ENCODE assay signal across 10 cellular contexts in the genomic region with DNA sequence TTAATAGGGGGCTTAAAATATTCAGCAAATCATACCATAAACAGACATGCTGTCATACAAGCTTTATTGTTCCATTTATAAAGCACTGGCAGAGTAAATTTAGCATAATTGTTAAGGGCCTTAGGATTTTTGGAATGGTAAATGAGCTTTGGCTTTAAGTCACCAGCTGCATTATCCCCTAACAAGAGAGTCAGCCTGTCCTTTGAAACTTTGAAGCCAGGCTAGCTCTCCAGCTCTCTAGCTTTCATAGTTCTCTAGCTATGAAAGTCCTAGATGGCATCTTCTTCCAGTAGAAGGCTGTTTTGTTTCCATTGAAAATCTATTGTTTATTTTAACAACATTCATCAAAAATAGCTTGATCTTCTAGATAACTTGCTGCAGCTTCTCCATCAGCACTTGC.
A peak's percentile ranks its signal among the peaks of the same experiment; 100 is the strongest.
DNase-seq lines count a peak whose midpoint lies in the region; ATAC-seq, FAIRE-seq and TF ChIP-seq lines count a peak whose summit lies in the region.
"Had no signal": no experiment of that assay in that cellular context is flagged by ENCODE, and none has a peak within 500 bp of the region (broad histone marks: within the 10 kb centered on the region; RNA-seq: fewer than 3 reads in every experiment).

No MANE protein-coding gene starts in this region.

- H3K27ac ChIP-seq in GM23338 (ENCODE audit: low read depth) (no peak overlapping the region), mucosa of rectum (ENCODE audit: low read depth in 2 of 2, low read length in 2 of 2) (no peak overlapping the region), foreskin keratinocyte (no peak overlapping the region), mesendoderm (ENCODE audit: low read depth, low read length) (no peak overlapping the region)

- H3K9me3 Mint-ChIP-seq in GM23338, result no peaks in the 10 kb centered on the region
- peaks cover 2% of the 10 kb centered on the region for H3K9me3 Mint-ChIP-seq in activated naive CD8-positive, alpha-beta T cell treated with anti-CD3 and anti-CD28 coated beads, Interleukin-2, amount 10 ng/mL, durations not matched to agents 7 days and 5 days

- H3K9ac ChIP-seq in mucosa of rectum (ENCODE audit: low read depth in 1 of 2, low read length in 2 of 2) (no peak overlapping the region), mesendoderm (ENCODE audit: low read length) (no peak overlapping the region)

- no peaks in the 10 kb centered on the region for H3K27me3 ChIP-seq in GM23338 (ENCODE audit: insufficient read depth)
- H3K27me3 ChIP-seq in mucosa of rectum (ENCODE audit: control insufficient read depth in 2 of 2, insufficient read depth in 2 of 2, low read length in 2 of 2), result no peaks in the 10 kb centered on the region
- no peaks in the 10 kb centered on the region for H3K27me3 ChIP-seq in foreskin keratinocyte
- no peaks in the 10 kb centered on the region for H3K27me3 ChIP-seq in mesendoderm (ENCODE audit: insufficient read depth, low read length, poor library complexity)

- no peak overlapping the region for H4K5ac ChIP-seq in mesendoderm (ENCODE audit: low read length)

- DNase-seq in GM23338 (ENCODE audit: low spot score) (no peak), SKM-1 treated with dmso at 0.1 percent for 144 hours (lab: John Stamatoyannopoulos, UW; ENCODE audit: unreplicated experiment) (no peak), foreskin keratinocyte (no peak), mesendoderm (no peak)
- DNase-seq in activated naive CD8-positive, alpha-beta T cell treated with anti-CD3 and anti-CD28 coated beads, Interleukin-2, amount 10 ng/mL, durations not matched to agents 7 days and 5 days, result no peak
- no peak for DNase-seq in stimulated activated naive CD4-positive, alpha-beta T cell (lab: John Stamatoyannopoulos, UW)
- DNase-seq: DMS 273 treated with DMSO at 0.1 percent for 48 hours, NCI-H2081 had no signal

- H2BK120ac ChIP-seq in mesendoderm (ENCODE audit: low read depth, low read length), result no peak overlapping the region

- no peak overlapping the region for H3K27ac Mint-ChIP-seq in GM23338
- H3K27ac Mint-ChIP-seq in activated naive CD8-positive, alpha-beta T cell treated with anti-CD3 and anti-CD28 coated beads, Interleukin-2, amount 10 ng/mL, durations not matched to agents 7 days and 5 days, result peak overlapping the region; percentile 77

- no peak overlapping the region for H2BK15ac ChIP-seq in mesendoderm (replicated peaks; ENCODE audit: low read depth)

- no peaks in the 10 kb centered on the region for H3K9me3 ChIP-seq in mucosa of rectum (ENCODE audit: control insufficient read depth in 2 of 2, low read length in 2 of 2)

- H3K56ac ChIP-seq in mesendoderm (ENCODE audit: low read length), result no peak overlapping the region

- H3K79me1 ChIP-seq in mesendoderm (ENCODE audit: low read length), result no peaks in the 10 kb centered on the region

- no peaks in the 10 kb centered on the region for H3K9me2 ChIP-seq in GM23338 (ENCODE audit: insufficient read depth)

- H3K23ac ChIP-seq in mesendoderm (ENCODE audit: low read length), result no peak overlapping the region

- H2AK5ac ChIP-seq in mesendoderm (ENCODE audit: low read length), result no peak overlapping the region

- no peaks in the 10 kb centered on the region for H3F3A ChIP-seq in GM23338 (replicated peaks; ENCODE audit: low read depth)

- H3K4ac ChIP-seq in mesendoderm (ENCODE audit: low read depth, low read length), result no peak overlapping the region

- H3K4me1 Mint-ChIP-seq in GM23338, result no peaks in the 10 kb centered on the region
- H3K4me1 Mint-ChIP-seq in activated naive CD8-positive, alpha-beta T cell treated with anti-CD3 and anti-CD28 coated beads, Interleukin-2, amount 10 ng/mL, durations not matched to agents 7 days and 5 days, result peaks cover 5% of the 10 kb centered on the region

- no peak overlapping the region for H3K18ac ChIP-seq in mesendoderm (ENCODE audit: low read length)

- H3K4me3 ChIP-seq in GM23338 (no peak overlapping the region), mucosa of rectum (ENCODE audit: low read length in 2 of 2) (peak overlapping the region; percentile 55 to 60), mesendoderm (ENCODE audit: low read length) (no peak overlapping the region)

- POLR2A ChIA-PET in activated naive CD8-positive, alpha-beta T cell treated with anti-CD3 and anti-CD28 coated beads, Interleukin-2, amount 10 ng/mL, durations not matched to agents 7 days and 5 days (lab: Charles Lee), result no interaction called here

- H2BK5ac ChIP-seq in mesendoderm (ENCODE audit: low read length), result no peak overlapping the region

- TF ChIP-seq CTCF in GM23338 (conservative IDR thresholded peaks at IDR 0.05; ENCODE audit: low read depth in 2 of 2) (no peak), foreskin keratinocyte (conservative IDR thresholded peaks at IDR 0.05) (no peak)

- peak overlapping the region; percentile 64; the same call in 1 of the 2 replicates for H2AFZ ChIP-seq in GM23338

- no peaks in the 10 kb centered on the region for H3K4me1 ChIP-seq in GM23338 (ENCODE audit: insufficient read depth)
- no peaks in the 10 kb centered on the region for H3K4me1 ChIP-seq in mucosa of rectum (ENCODE audit: control insufficient read depth in 2 of 2, insufficient read depth in 2 of 2, low read length in 2 of 2)
- H3K4me1 ChIP-seq in foreskin keratinocyte, result no peaks in the 10 kb centered on the region
- no peaks in the 10 kb centered on the region for H3K4me1 ChIP-seq in mesendoderm (ENCODE audit: control insufficient read depth, low read depth, low read length)

- H4K20me1 ChIP-seq in GM23338 (replicated peaks; ENCODE audit: insufficient read depth), result no peaks in the 10 kb centered on the region

- H3K36me3 Mint-ChIP-seq in GM23338 (ENCODE audit: low read depth), result no peaks in the 10 kb centered on the region
- no peaks in the 10 kb centered on the region for H3K36me3 Mint-ChIP-seq in activated naive CD8-positive, alpha-beta T cell treated with anti-CD3 and anti-CD28 coated beads, Interleukin-2, amount 10 ng/mL, durations not matched to agents 7 days and 5 days

- ATAC-seq in GM23338 (no peak), foreskin keratinocyte (no peak)
- no peak for ATAC-seq in activated naive CD8-positive, alpha-beta T cell treated with anti-CD3 and anti-CD28 coated beads, Interleukin-2, amount 10 ng/mL, durations not matched to agents 7 days and 5 days (ENCODE audit: low read depth)

- H3K4me2 ChIP-seq in GM23338, result no peak overlapping the region
- H3K4me2 ChIP-seq in mesendoderm (ENCODE audit: low read length), result no peak overlapping the region

- H4K8ac ChIP-seq in mesendoderm (ENCODE audit: low read depth, low read length), result no peak overlapping the region

- H3K36me3 ChIP-seq in GM23338 (ENCODE audit: insufficient read depth) (no peaks in the 10 kb centered on the region), mucosa of rectum (ENCODE audit: control insufficient read depth in 2 of 2, insufficient read depth in 2 of 2, low read length in 2 of 2) (no peaks in the 10 kb centered on the region), mesendoderm (ENCODE audit: control insufficient read depth, insufficient read depth, low read length) (no peaks in the 10 kb centered on the region)

- no peaks in the 10 kb centered on the region for H3K27me3 Mint-ChIP-seq in GM23338 (ENCODE audit: insufficient read depth, low read depth, poor library complexity)
- no peaks in the 10 kb centered on the region for H3K27me3 Mint-ChIP-seq in activated naive CD8-positive, alpha-beta T cell treated with anti-CD3 and anti-CD28 coated beads, Interleukin-2, amount 10 ng/mL, durations not matched to agents 7 days and 5 days

- peak; percentile 3 for FAIRE-seq in A204.1 (lab: Jason Lieb, UNC)

- H3K79me2 ChIP-seq in GM23338 (replicated peaks; ENCODE audit: insufficient read depth) (no peaks in the 10 kb centered on the region), mesendoderm (ENCODE audit: control insufficient read depth, insufficient read depth, low read length) (no peaks in the 10 kb centered on the region)

- no peak overlapping the region for H3K4me3 Mint-ChIP-seq in GM23338
- peak overlapping the region; percentile 80 for H3K4me3 Mint-ChIP-seq in activated naive CD8-positive, alpha-beta T cell treated with anti-CD3 and anti-CD28 coated beads, Interleukin-2, amount 10 ng/mL, durations not matched to agents 7 days and 5 days

TF ChIP-seq in GM23338, 12 proteins besides CTCF, POLR2A, EP300 and RAD21 (continues in another document):
- TF ChIP-seq, protein P1, sequence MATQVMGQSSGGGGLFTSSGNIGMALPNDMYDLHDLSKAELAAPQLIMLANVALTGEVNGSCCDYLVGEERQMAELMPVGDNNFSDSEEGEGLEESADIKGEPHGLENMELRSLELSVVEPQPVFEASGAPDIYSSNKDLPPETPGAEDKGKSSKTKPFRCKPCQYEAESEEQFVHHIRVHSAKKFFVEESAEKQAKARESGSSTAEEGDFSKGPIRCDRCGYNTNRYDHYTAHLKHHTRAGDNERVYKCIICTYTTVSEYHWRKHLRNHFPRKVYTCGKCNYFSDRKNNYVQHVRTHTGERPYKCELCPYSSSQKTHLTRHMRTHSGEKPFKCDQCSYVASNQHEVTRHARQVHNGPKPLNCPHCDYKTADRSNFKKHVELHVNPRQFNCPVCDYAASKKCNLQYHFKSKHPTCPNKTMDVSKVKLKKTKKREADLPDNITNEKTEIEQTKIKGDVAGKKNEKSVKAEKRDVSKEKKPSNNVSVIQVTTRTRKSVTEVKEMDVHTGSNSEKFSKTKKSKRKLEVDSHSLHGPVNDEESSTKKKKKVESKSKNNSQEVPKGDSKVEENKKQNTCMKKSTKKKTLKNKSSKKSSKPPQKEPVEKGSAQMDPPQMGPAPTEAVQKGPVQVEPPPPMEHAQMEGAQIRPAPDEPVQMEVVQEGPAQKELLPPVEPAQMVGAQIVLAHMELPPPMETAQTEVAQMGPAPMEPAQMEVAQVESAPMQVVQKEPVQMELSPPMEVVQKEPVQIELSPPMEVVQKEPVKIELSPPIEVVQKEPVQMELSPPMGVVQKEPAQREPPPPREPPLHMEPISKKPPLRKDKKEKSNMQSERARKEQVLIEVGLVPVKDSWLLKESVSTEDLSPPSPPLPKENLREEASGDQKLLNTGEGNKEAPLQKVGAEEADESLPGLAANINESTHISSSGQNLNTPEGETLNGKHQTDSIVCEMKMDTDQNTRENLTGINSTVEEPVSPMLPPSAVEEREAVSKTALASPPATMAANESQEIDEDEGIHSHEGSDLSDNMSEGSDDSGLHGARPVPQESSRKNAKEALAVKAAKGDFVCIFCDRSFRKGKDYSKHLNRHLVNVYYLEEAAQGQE (IDR thresholded peaks at IDR 0.05; ENCODE audit: unreplicated experiment), result no peak
- no peak for TF ChIP-seq JUNB (IDR thresholded peaks at IDR 0.05; ENCODE audit: unreplicated experiment)
- no peak for TF ChIP-seq ZNF331 (CRISPR knock-in tag; IDR thresholded peaks at IDR 0.05; ENCODE audit: low read depth)
- TF ChIP-seq STAT1 (IDR thresholded peaks at IDR 0.05; ENCODE audit: unreplicated experiment), result no peak
- TF ChIP-seq POLR2AphosphoS5 (IDR thresholded peaks at IDR 0.05; ENCODE audit: low read depth), result no peak
- TF ChIP-seq EZH2phosphoT487 (IDR thresholded peaks at IDR 0.05; ENCODE audit: unreplicated experiment), result no peak
- TF ChIP-seq ZNF114 (CRISPR knock-in tag; IDR thresholded peaks at IDR 0.05), result no peak
- no peak for TF ChIP-seq EZH2 (IDR thresholded peaks at IDR 0.05; ENCODE audit: low read depth, unreplicated experiment)

Comparison
In these comparisons a context has a peak if more than half of its experiments do, and no peak if none do; other contexts are left out.
1. H3K4me3 ChIP-seq: peak in mucosa of rectum (2 of 2); none in GM23338 (single experiment) and mesendoderm (single experiment).